Comparison of ENCODE assay signal across 8 cellular contexts in the genomic region with DNA sequence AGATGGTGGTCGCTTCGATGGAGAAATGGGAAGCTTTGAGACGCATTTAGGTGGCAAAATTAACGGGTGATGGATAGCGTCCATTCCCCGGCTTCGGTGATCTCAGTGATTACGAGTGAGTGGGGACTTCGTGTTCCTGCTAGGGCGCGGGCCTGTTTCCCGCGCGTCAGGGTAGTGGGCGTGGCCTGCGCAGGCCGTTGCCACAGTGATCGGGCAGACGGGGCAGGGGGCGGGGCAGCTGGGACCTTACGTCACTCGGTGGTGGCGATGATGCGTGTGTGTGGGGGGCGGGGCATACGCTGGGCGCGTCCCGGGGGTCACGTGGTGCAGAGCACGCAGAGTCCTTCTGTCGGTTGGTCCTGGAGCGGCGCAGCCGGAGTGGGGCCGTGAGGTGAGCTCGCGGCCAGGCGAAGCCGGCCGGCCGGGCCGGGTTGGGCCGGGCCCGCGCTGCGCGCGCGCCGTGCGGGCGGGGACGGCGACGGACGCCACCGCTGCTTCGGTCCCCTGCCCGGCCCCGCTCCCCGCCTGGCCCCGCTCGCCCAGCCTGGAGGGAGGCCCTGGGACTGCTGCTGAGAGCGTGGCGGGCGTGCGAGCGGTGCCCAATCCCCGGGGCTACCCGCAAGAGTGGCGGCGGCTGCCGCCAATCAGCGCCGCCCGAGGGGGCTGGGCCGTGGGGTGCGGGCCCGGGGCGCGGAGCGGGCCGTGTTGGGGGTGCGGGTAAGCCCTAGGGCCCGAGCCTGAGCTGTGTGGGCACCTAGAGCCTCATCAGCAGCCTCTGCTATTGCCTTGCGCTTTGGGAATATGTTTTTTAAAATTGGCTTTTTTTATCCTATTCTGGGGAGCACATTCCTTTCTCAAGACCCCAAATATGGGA. TPM values are rescaled to one million over a fixed set of nuclear protein-coding genes. Genes with fewer than 3 reads are reported as not detected.
DNase-seq lines count a peak whose midpoint lies in the region; ATAC-seq, FAIRE-seq and TF ChIP-seq lines count a peak whose summit lies in the region.

PHF20 (plus strand) TSS at position 327 of the 874 bp plus-strand sequence. CDS start 29,508 bp downstream, outside the sequence.

- H3K27me3 ChIP-seq in mammary epithelial cell (ENCODE audit: insufficient read depth, low read length) (no peaks in the 10 kb centered on the region), small intestine (ENCODE audit: control insufficient read depth in 2 of 2, insufficient read depth in 2 of 2, low read length in 2 of 2) (no peaks in the 10 kb centered on the region)

- peak within 1 kb of the TSS; percentile 82 for H3K4me2 ChIP-seq in mammary epithelial cell (ENCODE audit: insufficient read depth, low read depth, low read length)

- H3K79me2 ChIP-seq in mammary epithelial cell (ENCODE audit: insufficient read depth, low read length), result peaks cover 46% of the 10 kb centered on the region

- no peak for TF ChIP-seq CTCF in WI38 (IDR thresholded peaks at IDR 0.05; ENCODE audit: low read depth, low read length)
- TF ChIP-seq CTCF in mammary epithelial cell (conservative IDR thresholded peaks at IDR 0.05 in 1 of 2, IDR thresholded peaks at IDR 0.05 in 1 of 2; ENCODE audit: extremely low read depth in 1 of 2, insufficient read depth in 1 of 2, low read depth in 1 of 2, low read length in 2 of 2), result no peak

- no peaks in the 10 kb centered on the region for H4K20me1 ChIP-seq in mammary epithelial cell (ENCODE audit: insufficient read depth, low read length)

- H3K4me3 ChIP-seq in WI38 (ENCODE audit: low read depth, low read length) (peak within 1 kb of the TSS; percentile 82), mammary epithelial cell (replicated peaks in 1 of 3; ENCODE audit: insufficient read depth in 1 of 3, low read depth in 2 of 3, low read length in 3 of 3) (peak within 1 kb of the TSS; percentile 74 to 81 (median 79)), small intestine (ENCODE audit: low read depth in 1 of 2, low read length in 2 of 2) (peak within 1 kb of the TSS; percentile 74 to 80)

- H3K36me3 ChIP-seq in mammary epithelial cell (ENCODE audit: insufficient read depth, low read length) (peaks cover 4% of the 10 kb centered on the region), small intestine (ENCODE audit: control insufficient read depth in 2 of 2, insufficient read depth in 2 of 2, low read length in 2 of 2) (no peaks in the 10 kb centered on the region)

- DNase-seq in AG08395 (ENCODE audit: low spot score) (peak; percentile 96), NCI-H2227 treated with DMSO at 0.1 percent for 48 hours (lab: John Stamatoyannopoulos, UW) (peak; percentile 93), mammary epithelial cell (peak; percentile 90), iPS-NIHi11 (ENCODE audit: low spot score) (peak; percentile 96), small intestine (peak; percentile 95)

- dilution Hi-C loops in mammary epithelial cell (cut with HindIII; ENCODE audit: low sequenced_read_pairs), result loop anchor here (5.0 kb wide), 2 partner anchors 35 to 115 kb away; no protein-coding TSS in a partner anchor

- in situ Hi-C loops in mammary epithelial cell (cut with MboI; ENCODE audit: low sequenced_read_pairs in 2 of 2), result no loop called here

- CTCF ChIA-PET in mammary epithelial cell (lab: Charles Lee; ENCODE audit: low non-redundant PET), result interaction anchor here (0.7 kb wide), 1 partner anchor 182 kb away, joined by 3 read pairs; the partner anchor contains the start of gene SCAND1

- no peak for FAIRE-seq in small intestine (lab: Jason Lieb, UNC)

- no TSS peak for BruUV-seq in mammary epithelial cell (replicated peaks; lab: Mats Ljungman, UMichigan)

- H2AFZ ChIP-seq in mammary epithelial cell (ENCODE audit: low read depth, low read length), result peak within 1 kb of the TSS; percentile 67

- peak within 1 kb of the TSS; percentile 97 for H3K9ac ChIP-seq in mammary epithelial cell (ENCODE audit: insufficient read depth, low read length)

- H3K4me1 ChIP-seq in mammary epithelial cell (ENCODE audit: insufficient read depth, low read length) (peaks cover 29% of the 10 kb centered on the region), small intestine (ENCODE audit: control insufficient read depth in 2 of 2, insufficient read depth in 1 of 2, low read depth in 1 of 2, low read length in 1 of 2) (peaks cover 7 to 15% of the 10 kb centered on the region in 2 donors)

- peak within 1 kb of the TSS; percentile 86 for H3K27ac ChIP-seq in mammary epithelial cell (ENCODE audit: insufficient read depth, low read depth, low read length)
- peak within 1 kb of the TSS; percentile 78 to 94 for H3K27ac ChIP-seq in small intestine (ENCODE audit: low read depth in 1 of 2, low read length in 1 of 2)

- intact Hi-C loops in mammary epithelial cell (cut with micrococcal nuclease), result no loop called here

- H3K9me3 ChIP-seq in mammary epithelial cell (replicated peaks; ENCODE audit: insufficient read depth, low read length) (no peaks in the 10 kb centered on the region), small intestine (ENCODE audit: control insufficient read depth, low read depth) (no peaks in the 10 kb centered on the region)

- WGBS in mammary epithelial cell (ENCODE audit: low coverage, missing lambda C conversion rate), result 50% methylated on average over 6 of the region's 87 CpGs
- 3 to 5% (median 5%) methylated on average over 47 to 87 of the region's 87 CpGs for WGBS in small intestine, 3 donors

- ATAC-seq in GM18909 (IDR thresholded peaks at IDR 0.05; ENCODE audit: poor library complexity, unreplicated experiment) (peak; percentile 88), HG03175 (IDR thresholded peaks at IDR 0.05; ENCODE audit: unreplicated experiment) (peak; percentile 85)

RNA-seq across cellular contexts. Expression of gene PHF20, which starts in this region (rescaled TPM):
- total RNA-seq in mammary epithelial cell, result 10 to 100 TPM; 24.0 to 39.7 TPM
- 19.5 TPM for polyA plus RNA-seq in mammary epithelial cell
- polyA minus RNA-seq in mammary epithelial cell, result 24.9 TPM
- polyA plus RNA-seq in small intestine, result 10 to 100 TPM in 2 of 3 donors, 1 to 10 TPM in 1; 9.6 to 17.4 (median 12.4) TPM

Comparison
In these comparisons a context has a peak if more than half of its experiments do, and no peak if none do; other contexts are left out.
1. Peak in every context shown above with its lines: DNase-seq, ATAC-seq, H3K4me3 ChIP-seq and H3K27ac ChIP-seq.